In genomic region chr11:44934110-44934509, GRCh38 we compare ENCODE assay signal across 18 cellular contexts.
"Had no signal": no experiment of that assay in that cellular context is flagged by ENCODE, and none has a peak within 500 bp of the region (broad histone marks: within the 10 kb centered on the region; RNA-seq: fewer than 3 reads in every experiment).

No MANE protein-coding gene starts in this region.

- H3K9me3 ChIP-seq: left lung had no signal

- H3K4me1 ChIP-seq: foreskin keratinocyte had no signal

- H3K9me3 Mint-ChIP-seq: activated B cell treated with CpG ODN at 0.5 μM for 24 hours; activated naive CD8-positive, alpha-beta T cell treated with anti-CD3 and anti-CD28 coated beads for 36 hours; naive thymus-derived CD8-positive, alpha-beta T cell had no signal

- H3K27me3 Mint-ChIP-seq: activated B cell treated with CpG ODN at 0.5 μM for 24 hours; activated CD4-positive, alpha-beta T cell treated with anti-CD3 and anti-CD28 coated beads for 36 hours; activated naive CD8-positive, alpha-beta T cell treated with anti-CD3 and anti-CD28 coated beads for 36 hours; naive thymus-derived CD8-positive, alpha-beta T cell had no signal

- H3K27ac Mint-ChIP-seq: activated B cell treated with CpG ODN at 0.5 μM for 24 hours; activated CD4-positive, alpha-beta T cell treated with anti-CD3 and anti-CD28 coated beads for 36 hours; activated naive CD8-positive, alpha-beta T cell treated with anti-CD3 and anti-CD28 coated beads for 36 hours; naive thymus-derived CD8-positive, alpha-beta T cell had no signal

- DNase-seq: activated B cell treated with CpG ODN at 0.5 μM for 24 hours; activated CD4-positive, alpha-beta T cell treated with anti-CD3 and anti-CD28 coated beads for 36 hours; activated CD4-positive, alpha-beta T cell treated with anti-CD3 and anti-CD28 coated beads, Interleukin-2, amount 50 U/mL, for 4 hours; activated naive CD4-positive, alpha-beta T cell treated with Interleukin-2 at 50 U/mL for 16 hours; activated naive CD8-positive, alpha-beta T cell treated with anti-CD3 and anti-CD28 coated beads for 36 hours; activated T-cell treated with anti-CD3 and anti-CD28 coated beads, Interleukin-2, amount 50 U/mL, for 48 hours; foreskin keratinocyte; hippocampal formation; kidney glomerular epithelial cell; left lung; naive thymus-derived CD8-positive, alpha-beta T cell; nucleus accumbens; small intestine; stimulated activated CD4-positive, alpha-beta T cell treated with anti-CD3 and anti-CD28 coated beads, Interleukin-2, amount 100 ng/mL, for 24 hours; stimulated activated naive CD4-positive, alpha-beta T cell; T1000 had no signal

- H3K27ac ChIP-seq: foreskin keratinocyte, left lung had no signal

- ATAC-seq: activated CD4-positive, alpha-beta T cell treated with anti-CD3 and anti-CD28 coated beads for 36 hours; foreskin keratinocyte; left lung; naive thymus-derived CD8-positive, alpha-beta T cell; sciatic nerve had no signal

- H3K4me1 Mint-ChIP-seq: activated CD4-positive, alpha-beta T cell treated with anti-CD3 and anti-CD28 coated beads for 36 hours; activated naive CD8-positive, alpha-beta T cell treated with anti-CD3 and anti-CD28 coated beads for 36 hours had no signal

- H3K4me3 Mint-ChIP-seq: activated B cell treated with CpG ODN at 0.5 μM for 24 hours; activated CD4-positive, alpha-beta T cell treated with anti-CD3 and anti-CD28 coated beads for 36 hours; activated naive CD8-positive, alpha-beta T cell treated with anti-CD3 and anti-CD28 coated beads for 36 hours had no signal

- H3K27me3 ChIP-seq: foreskin keratinocyte, left lung had no signal

- H3K36me3 Mint-ChIP-seq: activated naive CD8-positive, alpha-beta T cell treated with anti-CD3 and anti-CD28 coated beads for 36 hours had no signal

- H3K4me3 ChIP-seq: left lung, lung had no signal
